Comparison of ENCODE assay signal across 8 cellular contexts in genomic region chr9:93132287-93132927, GRCh38. TPM values are rescaled to one million over a fixed set of nuclear protein-coding genes. Genes with fewer than 3 reads are reported as not detected.
DNase-seq lines count a peak whose midpoint lies in the region; ATAC-seq, FAIRE-seq and TF ChIP-seq lines count a peak whose summit lies in the region.

No MANE protein-coding gene starts in this region.

- H3K36me3 ChIP-seq in RWPE2 (ENCODE audit: low read depth), result no peaks in the 10 kb centered on the region
- no peaks in the 10 kb centered on the region for H3K36me3 ChIP-seq in esophagus squamous epithelium

- H3K27me3 ChIP-seq in RWPE2 (ENCODE audit: insufficient read depth, poor library complexity, severe bottlenecking) (no peaks in the 10 kb centered on the region), esophagus squamous epithelium (no peaks in the 10 kb centered on the region)

- POLR2A ChIA-PET in HEK293T (lab: Yijun Ruan, JAX), result no interaction called here

- 11% methylated on average over 3 of the region's 12 CpGs; no CpG with 5 or more reads in 1 of the 2 donors for WGBS in esophagus squamous epithelium, 2 donors

- peaks cover 28 to 30% of the 10 kb centered on the region in 2 donors for H3K4me1 Mint-ChIP-seq in natural killer cell

- intact Hi-C loops in esophagus squamous epithelium (cut with DNase I) (no loop called here), natural killer cell (cut with micrococcal nuclease) (loop anchor here (5.0 to 10.0 kb wide), 2 partner anchors 35 to 322 kb away; partner anchors contain the start of genes CARD19, FAM120A and FAM120AOS)

- H3K9me3 ChIP-seq in RWPE2 (ENCODE audit: severe bottlenecking) (no peaks in the 10 kb centered on the region), esophagus squamous epithelium (no peaks in the 10 kb centered on the region)

- ATAC-seq in RWPE2 (ENCODE audit: low read depth) (peak; percentile 12; the same call in 1 of the 3 replicates), natural killer cell (no peak), HG02870 (IDR thresholded peaks at IDR 0.05; ENCODE audit: unreplicated experiment) (no peak)

- H3K9me3 Mint-ChIP-seq in natural killer cell, result no peaks in the 10 kb centered on the region

- no peak for TF ChIP-seq CTCF in RWPE2 (IDR thresholded peaks at IDR 0.05; ENCODE audit: poor library complexity, severe bottlenecking)
- TF ChIP-seq CTCF in esophagus squamous epithelium (IDR thresholded peaks at IDR 0.05), result no peak
- no peak for TF ChIP-seq CTCF in natural killer cell (IDR thresholded peaks at IDR 0.05)

- H3K27ac ChIP-seq in RWPE2 (ENCODE audit: poor library complexity, severe bottlenecking), result peak overlapping the region; percentile 32
- H3K27ac ChIP-seq in esophagus squamous epithelium, result peak overlapping the region; percentile 89 to 97 (median 94)

- peak; percentile 73 for DNase-seq in Daoy (ENCODE audit: low read depth)
- peak; percentile 65 for DNase-seq in RWPE2 (ENCODE audit: low spot score)
- DNase-seq in esophagus squamous epithelium (lab: John Stamatoyannopoulos, UW), result no peak
- DNase-seq in natural killer cell, result no peak
- DNase-seq in DMS114 treated with DMSO at 0.1 percent for 48 hours (lab: John Stamatoyannopoulos, UW; ENCODE audit: unreplicated experiment), result no peak
- no peak for DNase-seq in GM12892 (ENCODE audit: insufficient read length)
- DNase-seq in HEK293T (ENCODE audit: extremely low spot score), result no peak

- TF ChIP-seq POLR2A in esophagus squamous epithelium (IDR thresholded peaks at IDR 0.05) (no peak), GM12892 (IDR thresholded peaks at IDR 0.05; ENCODE audit: low read depth, low read length) (no peak)

- H3K4me1 ChIP-seq in RWPE2 (ENCODE audit: insufficient read depth, poor library complexity, severe bottlenecking) (peaks cover 12% of the 10 kb centered on the region), esophagus squamous epithelium (peaks cover 63 to 97% (median 88%) of the 10 kb centered on the region in 3 donors)

- H3K4me3 ChIP-seq in RWPE2 (ENCODE audit: severe bottlenecking), result peak overlapping the region; percentile 59
- peak overlapping the region; percentile 69 to 88 (median 80) for H3K4me3 ChIP-seq in esophagus squamous epithelium

- no peak for FAIRE-seq in GM12892 (lab: Jason Lieb, UNC)

- CTCF ChIA-PET in HEK293T (lab: Yijun Ruan, JAX), result no interaction called here

- peaks cover 0 to 5% of the 10 kb centered on the region in 2 donors for H3K27me3 Mint-ChIP-seq in natural killer cell (ENCODE audit: low read depth in 2 of 2)

- H3K36me3 Mint-ChIP-seq in natural killer cell, result no peaks in the 10 kb centered on the region

- H3K4me3 Mint-ChIP-seq in natural killer cell, result peak overlapping the region; percentile 82

- peak overlapping the region; percentile 90 to 97 for H3K27ac Mint-ChIP-seq in natural killer cell

TF ChIP-seq in HEK293T, 16 proteins besides CTCF, POLR2A, EP300 and RAD21:
- TF ChIP-seq SP1 (IDR thresholded peaks at IDR 0.05), result no peak
- no peak for TF ChIP-seq L3MBTL2 (conservative IDR thresholded peaks at IDR 0.05)
- no peak for TF ChIP-seq FOXA1 (IDR thresholded peaks at IDR 0.05)
- no peak for TF ChIP-seq FOXK2 (IDR thresholded peaks at IDR 0.05)
- TF ChIP-seq FOXM1 (IDR thresholded peaks at IDR 0.05; ENCODE audit: borderline replicate concordance), result no peak
- TF ChIP-seq PKNOX1 (IDR thresholded peaks at IDR 0.05), result no peak
- TF ChIP-seq ZNF384 (IDR thresholded peaks at IDR 0.05), result no peak
- no peak for TF ChIP-seq BHLHE40 (IDR thresholded peaks at IDR 0.05; ENCODE audit: borderline replicate concordance)
- TF ChIP-seq ARNT (IDR thresholded peaks at IDR 0.05), result no peak
- no peak for TF ChIP-seq SUZ12 (IDR thresholded peaks at IDR 0.05)
- TF ChIP-seq NFRKB (IDR thresholded peaks at IDR 0.05), result no peak
- no peak for TF ChIP-seq ELF4 (IDR thresholded peaks at IDR 0.05)

RNA-seq across cellular contexts. Expression of gene NINJ1, which starts 1.6 kb away (rescaled TPM):
- total RNA-seq in Daoy (2014; rRNA removed; shearing (Covaris generic)), result 18.2 and 19.9 TPM in 2 replicates
- total RNA-seq in esophagus squamous epithelium (10 to 100 TPM; 12.6 to 61.3 (median 31.4) TPM), natural killer cell (100 to 1,000 TPM in 1 of 3 donors, 10 to 100 TPM in 2; 87.3 to 121 (median 93.8) TPM)
- 17.5 TPM for polyA plus RNA-seq in GM12892 (2012; ENCODE audit: missing spikeins)

RNA-seq across cellular contexts. Expression of gene CARD19, which starts 36.4 kb away (rescaled TPM):
- total RNA-seq in Daoy (2014; rRNA removed; shearing (Covaris generic)), result 36.1 and 64.4 TPM in 2 replicates
- 10 to 100 TPM; 16.2 to 37.8 (median 29.0) TPM for total RNA-seq in esophagus squamous epithelium
- total RNA-seq in natural killer cell, result 10 to 100 TPM; 30.7 to 49.1 (median 42.6) TPM
- polyA plus RNA-seq in GM12892 (2012; ENCODE audit: missing spikeins), result 5.3 TPM

RNA-seq across cellular contexts. Expression of gene WNK2, which starts 51.5 kb away (rescaled TPM):
- 1.4 and 2.8 TPM in 2 replicates for total RNA-seq in Daoy (2014; rRNA removed; shearing (Covaris generic))
- 1 to 10 TPM in 3 of 4 donors, under 1 TPM in 1; 0.40 to 8.8 (median 5.2) TPM for total RNA-seq in esophagus squamous epithelium
- total RNA-seq in natural killer cell, result under 1 TPM in 1 of 3 donors, not detected in 2; 0.25 TPM
- not detected for polyA plus RNA-seq in GM12892 (2012; ENCODE audit: missing spikeins)

Comparison
In these comparisons a context has a peak if more than half of its experiments do, and no peak if none do; other contexts are left out.
1. DNase-seq: peak in Daoy (single experiment) and RWPE2 (single experiment); none in esophagus squamous epithelium (single experiment), natural killer cell (single experiment), DMS114 treated with DMSO at 0.1 percent for 48 hours (single experiment), GM12892 (single experiment) and HEK293T (single experiment).